1 cellular context compared by ENCODE assay signal in genomic region chr10:99450156-99450555, GRCh38.
TF ChIP-seq lines count a peak whose summit lies in the region.

No MANE protein-coding gene starts in this region.

TF ChIP-seq in GM23338, 12 proteins besides CTCF, POLR2A, EP300 and RAD21 (continued from another document):
- no peak for TF ChIP-seq ZNF462 (CRISPR knock-in tag; IDR thresholded peaks at IDR 0.05)
- no peak for TF ChIP-seq REST (IDR thresholded peaks at IDR 0.05; ENCODE audit: unreplicated experiment)
- no peak for TF ChIP-seq NANOG (IDR thresholded peaks at IDR 0.05; ENCODE audit: borderline replicate concordance)
- TF ChIP-seq POLR2AphosphoS5 (IDR thresholded peaks at IDR 0.05; ENCODE audit: low read depth): no peak
- TF ChIP-seq CREB1 (CRISPR knock-in tag; IDR thresholded peaks at IDR 0.05; ENCODE audit: low read depth): no peak
- TF ChIP-seq EZH2phosphoT487 (IDR thresholded peaks at IDR 0.05; ENCODE audit: unreplicated experiment): no peak
- no peak for TF ChIP-seq STAT1 (IDR thresholded peaks at IDR 0.05; ENCODE audit: unreplicated experiment)
- TF ChIP-seq ZNF331 (CRISPR knock-in tag; IDR thresholded peaks at IDR 0.05; ENCODE audit: low read depth): no peak
- no peak for TF ChIP-seq EZH2 (IDR thresholded peaks at IDR 0.05; ENCODE audit: low read depth, unreplicated experiment)
